ENCODE assay signal across 1 cellular context in genomic region chr12:57474862-57475261, GRCh38.
TF ChIP-seq lines count a peak whose summit lies in the region.

No MANE protein-coding gene starts in this region.

TF ChIP-seq in K562, 482 proteins besides CTCF, POLR2A, EP300 and RAD21:
- TF ChIP-seq ZNF75A (CRISPR knock-in tag; IDR thresholded peaks at IDR 0.05) = no peak
- no peak for TF ChIP-seq IRF1 (CRISPR knock-in tag; IDR thresholded peaks at IDR 0.05; ENCODE audit: borderline replicate concordance)
- TF ChIP-seq PKNOX1 (IDR thresholded peaks at IDR 0.05) = no peak
- TF ChIP-seq TOE1 (IDR thresholded peaks at IDR 0.05; ENCODE audit: borderline replicate concordance) = no peak
- no peak for TF ChIP-seq TOE1 (CRISPR knock-in tag; IDR thresholded peaks at IDR 0.05; ENCODE audit: borderline replicate concordance, low read depth)
- no peak for TF ChIP-seq ZNF3 (CRISPR knock-in tag; IDR thresholded peaks at IDR 0.05)
- no peak for TF ChIP-seq MAFK (IDR thresholded peaks at IDR 0.05; ENCODE audit: low read length)
- no peak for TF ChIP-seq SAFB (IDR thresholded peaks at IDR 0.05; ENCODE audit: borderline replicate concordance, low read depth, low read length)
- no peak for TF ChIP-seq SRSF7 (optimal IDR thresholded peaks at IDR 0.05; ENCODE audit: low read depth, low read length)
- no peak for TF ChIP-seq CREM (IDR thresholded peaks at IDR 0.05; ENCODE audit: low read depth)
- TF ChIP-seq ARID3B (CRISPR knock-in tag; IDR thresholded peaks at IDR 0.05; ENCODE audit: borderline replicate concordance) = no peak
- TF ChIP-seq FOXM1 (IDR thresholded peaks at IDR 0.05; ENCODE audit: low read depth) = no peak
- TF ChIP-seq FOXM1 (CRISPR knock-in tag; IDR thresholded peaks at IDR 0.05; ENCODE audit: low read depth) = no peak
- TF ChIP-seq ZKSCAN8 (CRISPR knock-in tag; IDR thresholded peaks at IDR 0.05) = no peak
